ENCODE assay signal across 17 cellular contexts in the genomic region with DNA sequence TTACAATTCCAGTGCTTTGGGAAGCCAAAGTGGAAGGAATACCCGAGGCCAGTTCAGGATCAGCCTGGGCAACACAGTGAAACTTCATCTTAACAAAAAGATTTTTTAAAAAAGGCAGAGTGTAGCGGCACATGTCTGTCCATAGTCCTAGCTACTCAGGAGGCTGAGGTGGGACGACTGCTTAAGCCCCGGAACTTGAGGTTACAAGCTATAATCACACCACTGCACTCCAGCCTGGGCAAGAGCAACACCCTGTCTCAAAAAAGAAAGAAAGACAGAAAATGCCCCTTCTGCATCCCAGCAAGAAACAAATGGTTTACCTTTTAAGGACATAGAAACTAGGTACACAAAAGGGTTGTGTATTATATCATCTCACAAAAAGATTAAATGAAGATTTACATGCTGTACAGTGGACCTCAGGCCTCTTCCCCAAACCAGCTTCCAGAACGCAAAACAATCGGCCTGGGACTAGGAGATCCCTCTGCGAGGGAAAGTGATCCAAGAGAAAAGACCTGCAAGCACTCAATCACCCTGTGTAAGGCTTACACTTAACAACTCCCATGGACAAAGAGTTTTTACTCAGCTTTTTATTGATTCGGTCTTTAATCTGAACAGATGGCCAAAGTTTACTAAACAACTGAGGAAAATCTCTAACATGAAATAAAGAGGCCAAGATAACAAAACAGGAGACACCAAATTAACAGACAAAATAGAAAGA. TPM values are rescaled to one million over a fixed set of nuclear protein-coding genes. Genes with fewer than 3 reads are reported as not detected.
A peak's percentile ranks its signal among the peaks of the same experiment; 100 is the strongest.
DNase-seq lines count a peak whose midpoint lies in the region; TF ChIP-seq lines count a peak whose summit lies in the region.
"Had no signal": no experiment of that assay in that cellular context is flagged by ENCODE, and none has a peak within 500 bp of the region (broad histone marks: within the 10 kb centered on the region; RNA-seq: fewer than 3 reads in every experiment).

No MANE protein-coding gene starts in this region.

- H4K91ac ChIP-seq in H9 (ENCODE audit: insufficient read length, low read depth, low read length), result no peak overlapping the region
- no peak overlapping the region for H4K91ac ChIP-seq in neuronal stem cell (ENCODE audit: low read depth, low read length, poor library complexity)

- H2BK15ac ChIP-seq in H9 (ENCODE audit: low read depth, low read length) (no peak overlapping the region), neuronal stem cell (ENCODE audit: low read length) (no peak overlapping the region)

- H3T11ph ChIP-seq in H9 (ENCODE audit: low read length), result no peak overlapping the region

- H2BK120ac ChIP-seq in H9 (ENCODE audit: low read depth, low read length, poor library complexity, severe bottlenecking) (no peak overlapping the region), neuronal stem cell (ENCODE audit: low read depth, low read length) (no peak overlapping the region)

- H3K27ac ChIP-seq in H9 (ENCODE audit: insufficient read length, low read depth, low read length), result no peak overlapping the region
- peak overlapping the region; percentile 66 for H3K27ac ChIP-seq in endodermal cell (ENCODE audit: low read depth, low read length)
- H3K27ac ChIP-seq in neuronal stem cell (replicated peaks; ENCODE audit: low read length), result peak overlapping the region; percentile 79
- H3K27ac ChIP-seq: left ventricle myocardium inferior, right atrium auricular region, tibial artery had no signal

- H3K4me1 Mint-ChIP-seq in H9 (peaks cover 8 to 10% of the 10 kb centered on the region in 2 experiments), endodermal cell (peaks cover 2% of the 10 kb centered on the region)

- H3K56ac ChIP-seq in H9 (ENCODE audit: insufficient read length, low read depth, low read length), result no peak overlapping the region

- H3K27ac Mint-ChIP-seq in H9 (peak overlapping the region; percentile 8 to 85 (median 76)), endodermal cell (peak overlapping the region; percentile 19)

- no peak for TF ChIP-seq CTCF in H9 (conservative IDR thresholded peaks at IDR 0.05)
- no peak for TF ChIP-seq CTCF in endodermal cell (conservative IDR thresholded peaks at IDR 0.05)

- no peak overlapping the region for H2BK5ac ChIP-seq in H9 (ENCODE audit: insufficient read length, low read length)
- H2BK5ac ChIP-seq in neuronal stem cell (ENCODE audit: low read length), result no peak overlapping the region

- H3K4me3 ChIP-seq in endodermal cell (ENCODE audit: low read length) (no peak overlapping the region), neuronal stem cell (ENCODE audit: low read length in 2 of 2) (no peak overlapping the region)
- H3K4me3 ChIP-seq: left ventricle myocardium inferior, right atrium auricular region, tibial artery had no signal

- H3K4me2 ChIP-seq in H9 (ENCODE audit: insufficient read depth, insufficient read length, low read length), result no peak overlapping the region
- H3K4me2 ChIP-seq in neuronal stem cell (ENCODE audit: insufficient read depth, low read length, poor library complexity, severe bottlenecking), result no peak overlapping the region

- H3K79me1 ChIP-seq in H9 (ENCODE audit: insufficient read depth, low read depth, low read length, poor library complexity, severe bottlenecking) (no peaks in the 10 kb centered on the region), neuronal stem cell (ENCODE audit: low read depth, low read length) (no peaks in the 10 kb centered on the region)

- H3K4me1 ChIP-seq in H9 (ENCODE audit: insufficient read depth, low read length) (no peaks in the 10 kb centered on the region), endodermal cell (ENCODE audit: control insufficient read depth, insufficient read depth, low read length) (no peaks in the 10 kb centered on the region), neuronal stem cell (ENCODE audit: control insufficient read depth in 2 of 2, insufficient read depth in 1 of 2, low read depth in 1 of 2, low read length in 2 of 2) (peaks cover 3% of the 10 kb centered on the region in 2 donors)
- H3K4me1 ChIP-seq: left ventricle myocardium inferior, right atrium auricular region, tibial artery had no signal

- H3K23me2 ChIP-seq in H9 (ENCODE audit: insufficient read length, low read depth, low read length, poor library complexity, severe bottlenecking), result no peaks in the 10 kb centered on the region

- H3K4me3 Mint-ChIP-seq in H9 (no peak overlapping the region), endodermal cell (no peak overlapping the region)

- no peak overlapping the region for H2BK20ac ChIP-seq in H9 (ENCODE audit: low read depth, low read length, poor library complexity, severe bottlenecking)

- H4K5ac ChIP-seq in H9 (ENCODE audit: insufficient read length, low read depth, low read length), result no peak overlapping the region

- WGBS in H9 (ENCODE audit: extremely low coverage, insufficient read length, low lambda C conversion rate), result no CpG with 5 or more reads among the region's 8 CpGs
- 81 to 85% methylated on average over 5 to 8 of the region's 8 CpGs for WGBS in endodermal cell (ENCODE audit: insufficient coverage in 1 of 2, insufficient read length in 1 of 2), 2 experiments
- WGBS in neuronal stem cell (ENCODE audit: extremely low coverage in 2 of 2, insufficient read length in 2 of 2, insufficient replicate concordance in 1 of 2), 2 donors, result no CpG with 5 or more reads among the region's 8 CpGs

- no peak overlapping the region for H3K4ac ChIP-seq in H9 (ENCODE audit: low read depth, low read length)
- H3K4ac ChIP-seq in neuronal stem cell (ENCODE audit: low read length), result no peak overlapping the region

- H2AK5ac ChIP-seq in H9 (ENCODE audit: insufficient read length, low read length), result no peak overlapping the region
- H2AK5ac ChIP-seq in neuronal stem cell (ENCODE audit: low read depth, low read length), result no peak overlapping the region

- H2AFZ ChIP-seq in H9 (ENCODE audit: low read length) (no peak overlapping the region), neuronal stem cell (ENCODE audit: low read length) (no peak overlapping the region)

- no peak overlapping the region for H4K8ac ChIP-seq in H9 (replicated peaks; ENCODE audit: insufficient read length, low read depth, low read length)
- no peak overlapping the region for H4K8ac ChIP-seq in neuronal stem cell (ENCODE audit: low read depth, low read length)

- H3K36me3 Mint-ChIP-seq in H9 (ENCODE audit: insufficient read depth in 1 of 3, low read depth in 3 of 3), result peaks cover 0 to 8% (median 0%) of the 10 kb centered on the region in 3 experiments; a peak in 1 of 7 replicates
- peaks cover 2% of the 10 kb centered on the region for H3K36me3 Mint-ChIP-seq in endodermal cell (ENCODE audit: low read depth)

- H4K20me1 ChIP-seq in H9 (ENCODE audit: control insufficient read depth, insufficient read depth, insufficient read length), result no peaks in the 10 kb centered on the region

- H3K18ac ChIP-seq in H9 (ENCODE audit: insufficient read length, low read depth, low read length) (no peak overlapping the region), neuronal stem cell (ENCODE audit: low read length) (peak overlapping the region; percentile 9)

- H3K14ac ChIP-seq in H9 (ENCODE audit: insufficient read depth, low read length) (no peak overlapping the region), neuronal stem cell (ENCODE audit: low read length) (no peak overlapping the region)

- H3K79me2 ChIP-seq in H9 (ENCODE audit: insufficient read depth, low read length), result no peaks in the 10 kb centered on the region

- H3K36me3 ChIP-seq in endodermal cell (ENCODE audit: control insufficient read depth, insufficient read depth, low read length) (no peaks in the 10 kb centered on the region), neuronal stem cell (replicated peaks in 1 of 2; ENCODE audit: control insufficient read depth in 2 of 2, insufficient read depth in 2 of 2, low read length in 2 of 2) (no peaks in the 10 kb centered on the region)
- H3K36me3 ChIP-seq: right atrium auricular region, tibial artery had no signal

- no peaks in the 10 kb centered on the region for H3K9me3 Mint-ChIP-seq in H9
- H3K9me3 Mint-ChIP-seq in endodermal cell, result no peaks in the 10 kb centered on the region

- H3K9me3 ChIP-seq in H9 (ENCODE audit: control insufficient read depth, low read depth, low read length) (no peaks in the 10 kb centered on the region), endodermal cell (ENCODE audit: control insufficient read depth, low read length) (no peaks in the 10 kb centered on the region), neuronal stem cell (replicated peaks in 1 of 2; ENCODE audit: control insufficient read depth in 2 of 2, insufficient read depth in 1 of 2, low read depth in 1 of 2, low read length in 2 of 2) (no peaks in the 10 kb centered on the region)
- H3K9me3 ChIP-seq: left ventricle myocardium inferior, right atrium auricular region, tibial artery had no signal

- H2BK12ac ChIP-seq in H9 (ENCODE audit: insufficient read length, low read depth, low read length) (no peak overlapping the region), neuronal stem cell (ENCODE audit: low read length) (no peak overlapping the region)

- DNase-seq in H9, result no peak
- DNase-seq in M059J (ENCODE audit: low read depth), result peak; percentile 38
- no peak for DNase-seq in endodermal cell
- DNase-seq in neuronal stem cell (ENCODE audit: low spot score), result no peak
- no peak for DNase-seq in activated CD8-positive, alpha-beta memory T cell treated with anti-CD3 and anti-CD28 coated beads, Interleukin-2, amount 50 U/mL, for 48 hours
- DNase-seq in activated CD4-positive, CD25-positive, alpha-beta regulatory T cell (lab: John Stamatoyannopoulos, UW), result no peak
- no peak for DNase-seq in HK-2 (ENCODE audit: unreplicated experiment)
- DNase-seq: dermis blood vessel endothelial cell; EL; erythroblast; GOT3; left ventricle myocardium inferior; NCI-H1417 treated with DMSO at 0.1 percent for 48 hours; occipital lobe; stimulated activated naive CD4-positive, alpha-beta T cell; tibial artery had no signal

- H3K23ac ChIP-seq in H9 (ENCODE audit: insufficient read length, low read depth, low read length) (no peak overlapping the region), neuronal stem cell (ENCODE audit: low read depth, low read length, poor library complexity) (no peak overlapping the region)

- H3K27me3 ChIP-seq in H9 (ENCODE audit: insufficient read depth, low read length) (no peaks in the 10 kb centered on the region), endodermal cell (ENCODE audit: control insufficient read depth, insufficient read depth, low read length, poor library complexity, severe bottlenecking) (no peaks in the 10 kb centered on the region), neuronal stem cell (ENCODE audit: control insufficient read depth in 3 of 3, insufficient read depth in 3 of 3, low read depth in 1 of 3, low read length in 3 of 3) (no peaks in the 10 kb centered on the region)
- H3K27me3 ChIP-seq: right atrium auricular region, tibial artery had no signal

- no peaks in the 10 kb centered on the region for H3K27me3 Mint-ChIP-seq in H9 (ENCODE audit: low read depth)
- H3K27me3 Mint-ChIP-seq in endodermal cell (ENCODE audit: insufficient read depth), result no peaks in the 10 kb centered on the region

- H3K9ac ChIP-seq in H9 (ENCODE audit: extremely low read depth, insufficient read length, low read length), result no peak overlapping the region
- H3K9ac ChIP-seq in endodermal cell (ENCODE audit: extremely low read depth, low read length, poor library complexity, severe bottlenecking), result no peak overlapping the region
- H3K9ac ChIP-seq in neuronal stem cell (ENCODE audit: low read depth, low read length, poor library complexity), result no peak overlapping the region

RNA-seq across cellular contexts. Expression of gene TFDP2, which starts 21.2 kb away (rescaled TPM):
- 76.0 and 81.9 TPM in 2 replicates for total RNA-seq in H9 (2021)
- total RNA-seq in M059J (2014; rRNA removed; shearing (Covaris generic)), result 59.0 and 91.1 TPM in 2 replicates
- 10 to 100 TPM; 62.7 to 76.4 TPM for total RNA-seq in endodermal cell
- polyA plus RNA-seq in endodermal cell (2013, experiment 1 of 2), result 137 TPM
- 109 TPM for polyA plus RNA-seq in endodermal cell (2013, experiment 2 of 2)
- 253 TPM for polyA plus RNA-seq in neuronal stem cell (2013, experiment 1 of 2)
- polyA plus RNA-seq in neuronal stem cell (2013, experiment 2 of 2), result 314 TPM
